26 cellular contexts compared by ENCODE assay signal in the genomic region with DNA sequence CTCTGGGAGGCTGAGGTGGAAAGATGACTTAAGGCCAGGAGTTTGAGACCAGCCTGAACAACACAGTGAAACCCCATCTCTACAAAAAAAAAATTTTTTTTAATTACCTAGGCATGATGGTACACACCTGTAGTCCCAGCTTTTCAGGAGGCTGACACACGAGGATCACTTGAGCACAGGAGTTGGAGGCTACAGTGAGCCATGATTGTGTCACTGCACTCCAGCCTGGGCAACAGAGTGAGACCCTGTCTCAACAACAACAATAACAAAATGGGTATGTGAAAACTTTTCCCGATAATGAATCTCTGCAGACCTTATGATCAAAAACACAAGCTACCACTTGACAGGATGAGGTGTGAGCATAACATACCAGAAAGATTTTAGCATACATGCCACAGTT.
"Had no signal": no experiment of that assay in that cellular context is flagged by ENCODE, and none has a peak within 500 bp of the region (broad histone marks: within the 10 kb centered on the region; RNA-seq: fewer than 3 reads in every experiment).

No MANE protein-coding gene starts in this region.

- H3K27me3 ChIP-seq: heart left ventricle, hepatocyte, right atrium auricular region, right lobe of liver, testis, thyroid gland, transverse colon, upper lobe of left lung had no signal

- H3K9me3 ChIP-seq: heart left ventricle, left ventricle myocardium inferior, mucosa of descending colon, right atrium auricular region, right lobe of liver, testis, thyroid gland, transverse colon, upper lobe of left lung had no signal

- H3K27me3 Mint-ChIP-seq: naive thymus-derived CD8-positive, alpha-beta T cell; stimulated activated naive CD8-positive, alpha-beta T cell treated with anti-CD3 and anti-CD28 coated beads, Interleukin-15, amount 100 ng/mL, for 72 hours had no signal

- H3K27ac ChIP-seq: hepatocyte, left ventricle myocardium inferior, parathyroid adenoma, right atrium auricular region, right lobe of liver, thyroid gland, transverse colon, upper lobe of left lung had no signal

- H3K36me3 ChIP-seq: heart left ventricle, left ventricle myocardium inferior, right atrium auricular region, right lobe of liver, thyroid gland, transverse colon, upper lobe of left lung had no signal

- H3K4me3 Mint-ChIP-seq: naive thymus-derived CD8-positive, alpha-beta T cell; nephron; neural crest cell; stimulated activated naive CD8-positive, alpha-beta T cell treated with anti-CD3 and anti-CD28 coated beads, Interleukin-15, amount 100 ng/mL, for 72 hours had no signal

- H3K27ac Mint-ChIP-seq: nephron; stimulated activated naive CD8-positive, alpha-beta T cell treated with anti-CD3 and anti-CD28 coated beads, Interleukin-15, amount 100 ng/mL, for 72 hours had no signal

- H3K9me3 Mint-ChIP-seq: naive thymus-derived CD8-positive, alpha-beta T cell; nephron; neural crest cell; stimulated activated naive CD8-positive, alpha-beta T cell treated with anti-CD3 and anti-CD28 coated beads, Interleukin-15, amount 100 ng/mL, for 72 hours had no signal

- DNase-seq: heart left ventricle; islet precursor cell; left ventricle myocardium inferior; midbrain; mucosa of descending colon; naive thymus-derived CD8-positive, alpha-beta T cell; occipital lobe; right lobe of liver; stimulated activated CD4-positive, alpha-beta T cell treated with anti-CD3 and anti-CD28 coated beads, Interleukin-12 subunit alpha, Interleukin-12 subunit beta, amount 100 ng/mL, for 4 hours; stimulated activated CD4-positive, alpha-beta T cell treated with anti-CD3 and anti-CD28 coated beads, Interleukin-15, amount 100 ng/mL, for 24 hours; stimulated activated CD4-positive, alpha-beta T cell treated with anti-CD3 and anti-CD28 coated beads, Interleukin-2, amount 100 ng/mL, for 24 hours; stimulated activated CD4-positive, alpha-beta T cell treated with anti-CD3 and anti-CD28 coated beads, Interleukin-4, amount 100 ng/mL, for 1 hour; stimulated activated naive CD4-positive, alpha-beta T cell; stimulated activated naive CD8-positive, alpha-beta T cell treated with anti-CD3 and anti-CD28 coated beads, Interleukin-15, amount 100 ng/mL, for 72 hours; substantia nigra; testis; thyroid gland; transverse colon; upper lobe of left lung had no signal

- H3K4me3 ChIP-seq: heart left ventricle, hepatocyte, left ventricle myocardium inferior, lung, mucosa of descending colon, right atrium auricular region, right lobe of liver, skin epidermis, testis, thyroid gland, transverse colon, upper lobe of left lung had no signal

- ATAC-seq: heart left ventricle; mucosa of descending colon; naive thymus-derived CD8-positive, alpha-beta T cell; right lobe of liver; stimulated activated naive CD8-positive, alpha-beta T cell treated with anti-CD3 and anti-CD28 coated beads, Interleukin-15, amount 100 ng/mL, for 72 hours had no signal

- H3K36me3 Mint-ChIP-seq: naive thymus-derived CD8-positive, alpha-beta T cell had no signal
